In the genomic region with DNA sequence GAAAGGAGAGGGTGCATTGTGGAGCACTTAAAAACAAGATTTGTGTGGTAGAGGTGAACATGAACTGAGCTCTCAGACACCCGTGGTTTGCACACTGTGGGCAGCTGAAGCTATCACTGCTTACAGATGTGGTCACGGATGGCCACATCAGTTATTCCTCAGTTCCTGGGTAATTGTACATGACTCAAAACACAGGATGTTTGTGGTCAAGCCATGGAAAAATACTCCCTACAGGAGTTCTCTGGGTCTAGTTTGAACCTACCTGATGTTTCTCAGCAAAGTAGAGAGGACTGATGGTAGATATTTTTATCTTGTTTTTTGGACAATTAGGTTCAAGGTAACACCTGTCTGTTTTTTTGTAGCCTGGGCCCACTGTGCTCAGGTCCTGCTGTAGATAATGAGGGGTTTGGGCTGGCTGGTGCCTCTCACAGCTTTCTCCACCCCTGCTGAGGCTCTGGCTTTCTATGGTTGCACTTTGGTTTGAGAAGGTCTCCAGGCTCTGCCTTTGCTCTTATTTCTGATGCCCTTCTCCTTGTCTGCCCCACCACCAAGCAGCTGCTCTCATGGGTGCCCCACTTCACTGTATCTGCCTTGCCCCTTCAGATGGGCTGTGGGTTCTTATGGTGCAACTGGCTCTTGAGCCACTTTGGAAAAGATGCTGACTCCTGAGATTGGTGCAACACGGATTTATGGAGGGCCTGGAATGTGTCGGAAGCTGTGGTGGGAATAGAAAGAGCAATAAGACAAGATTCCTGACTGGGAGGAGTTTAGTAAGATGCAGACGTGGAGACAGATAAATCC, we compare ENCODE assay signal across 8 cellular contexts. TPM values are rescaled to one million over a fixed set of nuclear protein-coding genes. Genes with fewer than 3 reads are reported as not detected.
A peak's percentile ranks its signal among the peaks of the same experiment; 100 is the strongest.
DNase-seq lines count a peak whose midpoint lies in the region; ATAC-seq lines count a peak whose summit lies in the region.

No MANE protein-coding gene starts in this region.

- peak; percentile 77 for DNase-seq in HS-5 (ENCODE audit: low read depth)
- DNase-seq in activated CD4-positive, alpha-beta T cell treated with anti-CD3 and anti-CD28 coated beads, Interleukin-2, amount 50 U/mL, for 1 hour, result peak; percentile 54
- peak; percentile 42 to 46 (median 45) for DNase-seq in effector memory CD8-positive, alpha-beta T cell
- DNase-seq in stimulated activated CD8-positive, alpha-beta memory T cell treated with anti-CD3 and anti-CD28 coated beads, Interleukin-15, amount 100 ng/mL, for 4 hours (ENCODE audit: low read depth in 2 of 2), result peak; percentile 30 to 59
- no peak for DNase-seq in cerebellum (ENCODE audit: low spot score)
- no peak for DNase-seq in NCI-H2029 (lab: John Stamatoyannopoulos, UW)

- peaks cover 50 to 62% of the 10 kb centered on the region in 2 donors for H3K4me1 Mint-ChIP-seq in effector memory CD8-positive, alpha-beta T cell (ENCODE audit: low read depth in 2 of 2)

- H3K27me3 Mint-ChIP-seq in effector memory CD8-positive, alpha-beta T cell, result peaks cover 9 to 19% of the 10 kb centered on the region in 2 donors

- H3K4me3 Mint-ChIP-seq in effector memory CD8-positive, alpha-beta T cell, result peak overlapping the region; percentile 26 to 61

- H3K9me3 Mint-ChIP-seq in effector memory CD8-positive, alpha-beta T cell, result no peaks in the 10 kb centered on the region

- ATAC-seq in effector memory CD8-positive, alpha-beta T cell (replicated peaks), result peak; percentile 90
- no peak for ATAC-seq in HG03442 (IDR thresholded peaks at IDR 0.05; ENCODE audit: unreplicated experiment)
- ATAC-seq in GM21423 (IDR thresholded peaks at IDR 0.05; ENCODE audit: unreplicated experiment), result no peak

- H3K27ac Mint-ChIP-seq in effector memory CD8-positive, alpha-beta T cell, result peak overlapping the region in 1 of 2 donors; percentile 47

- peaks cover 12% of the 10 kb centered on the region for H3K36me3 Mint-ChIP-seq in effector memory CD8-positive, alpha-beta T cell (ENCODE audit: insufficient read depth)

RNA-seq across cellular contexts. Expression of a gene that starts 40.1 kb away (rescaled TPM):
- total RNA-seq in cerebellum, result 0.09 TPM

Comparison
In these comparisons a context has a peak if more than half of its experiments do, and no peak if none do; other contexts are left out.
1. DNase-seq: peak in HS-5 (single experiment), activated CD4-positive, alpha-beta T cell treated with anti-CD3 and anti-CD28 coated beads, Interleukin-2, amount 50 U/mL, for 1 hour (single experiment), effector memory CD8-positive, alpha-beta T cell (3 of 3) and stimulated activated CD8-positive, alpha-beta memory T cell treated with anti-CD3 and anti-CD28 coated beads, Interleukin-15, amount 100 ng/mL, for 4 hours (2 of 2); none in cerebellum (single experiment) and NCI-H2029 (single experiment).